Comparison of ENCODE assay signal across 13 cellular contexts in genomic region chr1:116540088-116540487, GRCh38. TPM values are rescaled to one million over a fixed set of nuclear protein-coding genes. Genes with fewer than 3 reads are reported as not detected.
DNase-seq lines count a peak whose midpoint lies in the region; ATAC-seq and TF ChIP-seq lines count a peak whose summit lies in the region.
"Had no signal": no experiment of that assay in that cellular context is flagged by ENCODE, and none has a peak within 500 bp of the region (broad histone marks: within the 10 kb centered on the region; RNA-seq: fewer than 3 reads in every experiment).

No MANE protein-coding gene starts in this region.

- peaks cover 0 to 22% of the 10 kb centered on the region in 2 donors for H3K36me3 ChIP-seq in gastrocnemius medialis
- H3K36me3 ChIP-seq: pancreas had no signal

- no peak for DNase-seq in central memory CD8-positive, alpha-beta T cell (ENCODE audit: low spot score in 2 of 2)
- DNase-seq in putamen (ENCODE audit: low spot score): no peak
- no peak for DNase-seq in stimulated activated CD4-positive, alpha-beta T cell treated with anti-CD3 and anti-CD28 coated beads, Interleukin-12 subunit alpha, Interleukin-12 subunit beta, amount 100 ng/mL, for 4 hours
- DNase-seq in left lobe of liver (ENCODE audit: low spot score): no peak
- DNase-seq in gastrocnemius medialis: no peak
- DNase-seq: pancreas; stimulated activated CD8-positive, alpha-beta memory T cell treated with anti-CD3 and anti-CD28 coated beads, Interleukin-4, amount 100 ng/mL, for 48 hours had no signal

- H3K27ac Mint-ChIP-seq in central memory CD8-positive, alpha-beta T cell (ENCODE audit: low read depth): peak overlapping the region; percentile 8

- H3K9me3 ChIP-seq in gastrocnemius medialis: no peaks in the 10 kb centered on the region
- H3K9me3 ChIP-seq: gastroesophageal sphincter, pancreas had no signal

- no peaks in the 10 kb centered on the region for H3K4me1 ChIP-seq in gastrocnemius medialis
- H3K4me1 ChIP-seq: gastroesophageal sphincter, pancreas had no signal

- H3K4me3 Mint-ChIP-seq in central memory CD8-positive, alpha-beta T cell: peak overlapping the region; percentile 5

- no peaks in the 10 kb centered on the region for H3K9me3 Mint-ChIP-seq in central memory CD8-positive, alpha-beta T cell

- peaks cover 25% of the 10 kb centered on the region for H3K36me3 Mint-ChIP-seq in central memory CD8-positive, alpha-beta T cell (ENCODE audit: insufficient read depth)

- H3K4me3 ChIP-seq in gastrocnemius medialis: no peak overlapping the region
- H3K4me3 ChIP-seq: gastroesophageal sphincter, pancreas, SK-N-MC had no signal

- intact Hi-C loops in gastrocnemius medialis (cut with DNase I; ENCODE audit: low total_unique reads): no loop called here

- no peaks in the 10 kb centered on the region for H3K27me3 Mint-ChIP-seq in central memory CD8-positive, alpha-beta T cell

- ATAC-seq in GM18502 (IDR thresholded peaks at IDR 0.05; ENCODE audit: poor library complexity, unreplicated experiment): peak; percentile 50
- peak; percentile 46 for ATAC-seq in GM21515 (IDR thresholded peaks at IDR 0.05; ENCODE audit: unreplicated experiment)
- ATAC-seq in HG03565 (IDR thresholded peaks at IDR 0.05; ENCODE audit: unreplicated experiment): peak; percentile 42
- ATAC-seq in central memory CD8-positive, alpha-beta T cell (replicated peaks; ENCODE audit: extremely low read depth, poor library complexity, severe bottlenecking): peak; percentile 69
- ATAC-seq in left lobe of liver: no peak
- ATAC-seq in gastrocnemius medialis: no peak
- ATAC-seq: gastroesophageal sphincter, pancreas had no signal

- no peak overlapping the region for H3K27ac ChIP-seq in gastrocnemius medialis
- H3K27ac ChIP-seq: gastroesophageal sphincter, KMS-11, pancreas, SK-N-MC had no signal

- TF ChIP-seq CTCF in gastrocnemius medialis (IDR thresholded peaks at IDR 0.05 in 4 of 5, conservative IDR thresholded peaks at IDR 0.05 in 1 of 5): no peak

- no peaks in the 10 kb centered on the region for H3K27me3 ChIP-seq in gastrocnemius medialis
- H3K27me3 ChIP-seq: gastroesophageal sphincter, pancreas had no signal

- in situ Hi-C loops in gastrocnemius medialis (cut with MboI; ENCODE audit: low sequenced_read_pairs in 4 of 4): no loop called here

- H3K4me1 Mint-ChIP-seq in central memory CD8-positive, alpha-beta T cell: peaks cover 50% of the 10 kb centered on the region

- TF ChIP-seq POLR2A in gastrocnemius medialis (IDR thresholded peaks at IDR 0.05): no peak

RNA-seq across cellular contexts. Expression of gene CD58, which starts 30.7 kb away (rescaled TPM):
- total RNA-seq in left lobe of liver (2.7 TPM), gastrocnemius medialis (10 to 100 TPM in 2 of 4 donors, 1 to 10 TPM in 2; 4.1 to 15.9 (median 10.2) TPM)

Comparison
In these comparisons a context has a peak if more than half of its experiments do, and no peak if none do; other contexts are left out.
1. ATAC-seq: peak in GM18502 (single experiment), GM21515 (single experiment), HG03565 (single experiment) and central memory CD8-positive, alpha-beta T cell (single experiment); none in left lobe of liver (single experiment) and gastrocnemius medialis (0 of 2).